Comparison of ENCODE assay signal across 8 cellular contexts in genomic region chr1:77900687-77901293, GRCh38. TPM values are rescaled to one million over a fixed set of nuclear protein-coding genes. Genes with fewer than 3 reads are reported as not detected.
DNase-seq lines count a peak whose midpoint lies in the region; ATAC-seq, FAIRE-seq and TF ChIP-seq lines count a peak whose summit lies in the region.

No MANE protein-coding gene starts in this region.

- H3K9me2 ChIP-seq in hepatocyte (replicated peaks; ENCODE audit: insufficient read depth) = no peaks in the 10 kb centered on the region

- no peak overlapping the region for H2AFZ ChIP-seq in hepatocyte

- in situ Hi-C loops in GM13976 (cut with MboI; ENCODE audit: low sequenced_read_pairs, unreplicated experiment) = no loop called here

- ATAC-seq in HG03342 (IDR thresholded peaks at IDR 0.05; ENCODE audit: unreplicated experiment) = no peak

- 10 to 18% (median 13%) methylated on average over 4 of the region's 4 CpGs for WGBS in adrenal gland, 4 donors
- WGBS in hepatocyte (ENCODE audit: low lambda C conversion rate, missing lambda C conversion rate) = 35% methylated on average over 4 of the region's 4 CpGs
- WGBS in small intestine, 3 donors = 8 to 24% (median 21%) methylated on average over 4 of the region's 4 CpGs

- H3K27ac ChIP-seq in adrenal gland = peak overlapping the region in 3 of 5 donors; percentile 11 to 67 (median 56)
- no peak overlapping the region for H3K27ac ChIP-seq in hepatocyte
- no peak overlapping the region for H3K27ac ChIP-seq in small intestine (ENCODE audit: low read depth in 1 of 2, low read length in 1 of 2)

- H3K4me1 ChIP-seq in adrenal gland (replicated peaks in 1 of 2) = peaks cover 15 to 17% of the 10 kb centered on the region in 2 donors
- no peaks in the 10 kb centered on the region for H3K4me1 ChIP-seq in hepatocyte (ENCODE audit: insufficient read depth)
- H3K4me1 ChIP-seq in small intestine (ENCODE audit: control insufficient read depth in 2 of 2, insufficient read depth in 1 of 2, low read depth in 1 of 2, low read length in 1 of 2) = no peaks in the 10 kb centered on the region

- no peaks in the 10 kb centered on the region for H3K36me3 ChIP-seq in adrenal gland (replicated peaks in 1 of 2)
- H3K36me3 ChIP-seq in hepatocyte (replicated peaks; ENCODE audit: insufficient read depth, low read depth) = no peaks in the 10 kb centered on the region
- no peaks in the 10 kb centered on the region for H3K36me3 ChIP-seq in small intestine (ENCODE audit: control insufficient read depth in 2 of 2, insufficient read depth in 2 of 2, low read length in 2 of 2)

- intact Hi-C loops in adrenal gland (cut with DNase I) = no loop called here

- H3K79me2 ChIP-seq in hepatocyte = peaks cover 3% of the 10 kb centered on the region

- H3K4me3 ChIP-seq in AG10803 (ENCODE audit: low read length) (no peak overlapping the region), adrenal gland (peak overlapping the region in 1 of 4 donors; percentile 27), hepatocyte (no peak overlapping the region), small intestine (ENCODE audit: low read depth in 1 of 2, low read length in 2 of 2) (no peak overlapping the region)

- H3K27me3 ChIP-seq in adrenal gland = no peaks in the 10 kb centered on the region
- H3K27me3 ChIP-seq in hepatocyte = no peaks in the 10 kb centered on the region
- no peaks in the 10 kb centered on the region for H3K27me3 ChIP-seq in small intestine (ENCODE audit: control insufficient read depth in 2 of 2, insufficient read depth in 2 of 2, low read length in 2 of 2)

- peak; percentile 69 for DNase-seq in AG10803 (ENCODE audit: low read depth)
- DNase-seq in GM13976 (ENCODE audit: low spot score) = peak; percentile 38
- DNase-seq in NCI-H2171 (lab: John Stamatoyannopoulos, UW) = peak; percentile 11
- DNase-seq in adrenal gland = peak in 3 of 7 donors; percentile 27 to 38 (median 32)
- peak; percentile 55 for DNase-seq in hepatocyte (ENCODE audit: low spot score)
- peak; percentile 47 for DNase-seq in small intestine
- no peak for DNase-seq in stimulated activated CD8-positive, alpha-beta memory T cell treated with anti-CD3 and anti-CD28 coated beads, Interleukin-4, amount 100 ng/mL, for 48 hours

- TF ChIP-seq POLR2A in adrenal gland (IDR thresholded peaks at IDR 0.05) = no peak

- FAIRE-seq in small intestine (lab: Jason Lieb, UNC) = no peak

- no peaks in the 10 kb centered on the region for H4K20me1 ChIP-seq in hepatocyte (ENCODE audit: insufficient read depth, poor library complexity, severe bottlenecking)

- TF ChIP-seq CTCF in AG10803 (conservative IDR thresholded peaks at IDR 0.05; ENCODE audit: low read length) (peak; percentile 82), GM13976 (IDR thresholded peaks at IDR 0.05; ENCODE audit: borderline replicate concordance, control extremely low read depth, extremely low read depth, insufficient read depth, missing control alignments) (peak; percentile 62), adrenal gland (IDR thresholded peaks at IDR 0.05) (peak; percentile 29 to 58 (median 44)), hepatocyte (IDR thresholded peaks at IDR 0.05; ENCODE audit: poor library complexity) (peak; percentile 75)

- H3K4me2 ChIP-seq in hepatocyte = no peak overlapping the region

- no peaks in the 10 kb centered on the region for H3K9me3 ChIP-seq in adrenal gland (replicated peaks in 1 of 3)
- no peaks in the 10 kb centered on the region for H3K9me3 ChIP-seq in hepatocyte (ENCODE audit: low read depth)
- no peaks in the 10 kb centered on the region for H3K9me3 ChIP-seq in small intestine (ENCODE audit: control insufficient read depth, low read depth)

RNA-seq across cellular contexts. Expression of gene NEXN, which starts 12.4 kb away (rescaled TPM):
- total RNA-seq in adrenal gland = 10 to 100 TPM in 5 of 8 donors, 1 to 10 TPM in 3; 6.5 to 24.2 (median 13.2) TPM
- polyA plus RNA-seq in adrenal gland = 10 to 100 TPM; 19.2 to 50.6 (median 50.2) TPM
- 5.1 and 5.3 TPM in 2 replicates for total RNA-seq in hepatocyte
- 11.5 and 12.2 TPM in 2 replicates for polyA plus RNA-seq in hepatocyte
- polyA plus RNA-seq in small intestine = 10 to 100 TPM in 1 of 3 donors, 1 to 10 TPM in 2; 4.0 to 11.8 (median 5.9) TPM

Comparison
In these comparisons a context has a peak if more than half of its experiments do, and no peak if none do; other contexts are left out.
1. H3K27ac ChIP-seq: peak in adrenal gland (3 of 5); none in hepatocyte (single experiment) and small intestine (0 of 2).
2. Peak in every context shown above with its lines, with median percentiles within 50 percentile points of each other: CTCF ChIP-seq.